In genomic region chr6:32151885-32152311, GRCh38 we compare ENCODE assay signal across 9 cellular contexts. TPM values are rescaled to one million over a fixed set of nuclear protein-coding genes. Genes with fewer than 3 reads are reported as not detected.
A peak's percentile ranks its signal among the peaks of the same experiment; 100 is the strongest.
DNase-seq lines count a peak whose midpoint lies in the region; ATAC-seq and TF ChIP-seq lines count a peak whose summit lies in the region.
"Had no signal": no experiment of that assay in that cellular context is flagged by ENCODE, and none has a peak within 500 bp of the region (broad histone marks: within the 10 kb centered on the region; RNA-seq: fewer than 3 reads in every experiment).

Gene PRRT1, minus strand, starts transcription at chr6:32151939. Its CDS starts 112 bp downstream, at chr6:32151827.

- H3K4me3 ChIP-seq in HEK293 (ENCODE audit: low read depth, low read length), result no peak within 1 kb of the TSS
- peak within 1 kb of the TSS; percentile 56 to 96 for H3K4me3 ChIP-seq in muscle layer of colon (ENCODE audit: low read depth in 1 of 2, low read length in 2 of 2)

- TF ChIP-seq CTCF in 22Rv1 (IDR thresholded peaks at IDR 0.05) (no peak), HEK293 (tag by site-specific recombination; IDR thresholded peaks at IDR 0.05) (no peak), foreskin keratinocyte (conservative IDR thresholded peaks at IDR 0.05) (no peak)

- POLR2A ChIA-PET in HEK293 (lab: Yijun Ruan, JAX), result interaction anchor here (0.6 to 3.4 kb wide), 4 partner anchors 9 to 39 kb away, joined by 3 to 38 read pairs (median 8); partner anchors contain the start of genes AGPAT1, ATF6B, FKBPL and PBX2

- H3K9ac ChIP-seq in muscle layer of colon (ENCODE audit: low read length), result peak within 1 kb of the TSS; percentile 77

- H3K4me1 ChIP-seq in HEK293 (ENCODE audit: control insufficient read depth, insufficient read depth, low read length) (peaks cover 7% of the 10 kb centered on the region; the same call in 1 of the 2 replicates), muscle layer of colon (ENCODE audit: insufficient read depth, low read length) (peaks cover 36% of the 10 kb centered on the region), foreskin keratinocyte (peaks cover 4% of the 10 kb centered on the region)

- DNase-seq in stimulated activated CD4-positive, alpha-beta T cell treated with anti-CD3 and anti-CD28 coated beads, Interleukin-2, amount 100 ng/mL, for 48 hours, result no peak
- DNase-seq in activated CD4-positive, CD25-positive, alpha-beta regulatory T cell (lab: John Stamatoyannopoulos, UW), result no peak
- DNase-seq in left colon (no peak), foreskin keratinocyte (no peak)
- DNase-seq: NCI-H1417 had no signal

- H3K27ac ChIP-seq in 22Rv1 (peak within 1 kb of the TSS; percentile 86), HEK293 (ENCODE audit: extremely low read depth, low read depth, low read length) (peak within 1 kb of the TSS; percentile 80), cingulate gyrus (ENCODE audit: low read depth, low read length) (peak within 1 kb of the TSS; percentile 89), muscle layer of colon (ENCODE audit: low read depth, low read length) (peak within 1 kb of the TSS; percentile 97), foreskin keratinocyte (no peak within 1 kb of the TSS)

- ATAC-seq in left colon, result no peak
- ATAC-seq in foreskin keratinocyte, result no peak

- no peaks in the 10 kb centered on the region for H3K27me3 ChIP-seq in muscle layer of colon (ENCODE audit: control insufficient read depth in 1 of 2, insufficient read depth in 2 of 2, low read length in 2 of 2)
- H3K27me3 ChIP-seq in foreskin keratinocyte, result no peaks in the 10 kb centered on the region

- H3K36me3 ChIP-seq in HEK293 (ENCODE audit: control insufficient read depth in 2 of 2, insufficient read depth in 1 of 2, low read length in 2 of 2), result peaks cover 6 to 18% of the 10 kb centered on the region in 2 experiments; a peak in 2 of 3 replicates
- H3K36me3 ChIP-seq in muscle layer of colon (ENCODE audit: insufficient read depth, low read length), result peaks cover 17% of the 10 kb centered on the region

- CTCF ChIA-PET in HEK293 (lab: Yijun Ruan, JAX), result interaction anchor here (0.7 to 1.7 kb wide), 4 partner anchors 12 to 702 kb away, joined by 3 to 8 read pairs (median 3); partner anchors contain the start of genes EGFL8 and TAP1

- intact Hi-C loops in left colon (cut with DNase I, micrococcal nuclease), result no loop called here

- H3K9me3 ChIP-seq in HEK293 (ENCODE audit: control insufficient read depth, insufficient read depth, low read depth, low read length), result no peaks in the 10 kb centered on the region
- no peaks in the 10 kb centered on the region for H3K9me3 ChIP-seq in muscle layer of colon (ENCODE audit: low read length)

TF ChIP-seq in HEK293, 187 proteins besides CTCF, POLR2A, EP300 and RAD21:
- TF ChIP-seq ZSCAN30 (tag by site-specific recombination; IDR thresholded peaks at IDR 0.05), result no peak
- no peak for TF ChIP-seq ZNF544 (tag by site-specific recombination; IDR thresholded peaks at IDR 0.05)
- TF ChIP-seq MEIS1 (CRISPR knock-in tag; IDR thresholded peaks at IDR 0.05; ENCODE audit: borderline replicate concordance), result no peak
- TF ChIP-seq ZNF776 (tag by site-specific recombination; IDR thresholded peaks at IDR 0.05; ENCODE audit: borderline replicate concordance), result no peak
- TF ChIP-seq ZBTB8A (tag by site-specific recombination; IDR thresholded peaks at IDR 0.05), result no peak
- no peak for TF ChIP-seq ZNF830 (tag by site-specific recombination; IDR thresholded peaks at IDR 0.05; ENCODE audit: low read depth)
- TF ChIP-seq HIC1 (tag by site-specific recombination; IDR thresholded peaks at IDR 0.05), result no peak
- no peak for TF ChIP-seq BCL11A (tag by site-specific recombination; IDR thresholded peaks at IDR 0.05; ENCODE audit: low read depth)
- no peak for TF ChIP-seq ZNF561 (tag by site-specific recombination; IDR thresholded peaks at IDR 0.05; ENCODE audit: borderline replicate concordance)
- no peak for TF ChIP-seq ZNF214 (tag by site-specific recombination; IDR thresholded peaks at IDR 0.05; ENCODE audit: borderline replicate concordance)
- TF ChIP-seq ZNF239 (tag by site-specific recombination; IDR thresholded peaks at IDR 0.05), result no peak
- no peak for TF ChIP-seq TSHZ1 (tag by site-specific recombination; IDR thresholded peaks at IDR 0.05; ENCODE audit: borderline replicate concordance)
- TF ChIP-seq ZNF654 (tag by site-specific recombination; IDR thresholded peaks at IDR 0.05; ENCODE audit: low read depth), result no peak

RNA-seq across cellular contexts. Expression of gene PRRT1, which starts in this region (rescaled TPM):
- 1 to 10 TPM; 1.0 to 2.0 TPM for total RNA-seq in left colon
- total RNA-seq in foreskin keratinocyte, result 0.21 and 0.37 TPM in 2 replicates
- 0.45 and 0.75 TPM in 2 replicates for polyA plus RNA-seq in foreskin keratinocyte
